Comparison of ENCODE assay signal across 22 cellular contexts in the genomic region with DNA sequence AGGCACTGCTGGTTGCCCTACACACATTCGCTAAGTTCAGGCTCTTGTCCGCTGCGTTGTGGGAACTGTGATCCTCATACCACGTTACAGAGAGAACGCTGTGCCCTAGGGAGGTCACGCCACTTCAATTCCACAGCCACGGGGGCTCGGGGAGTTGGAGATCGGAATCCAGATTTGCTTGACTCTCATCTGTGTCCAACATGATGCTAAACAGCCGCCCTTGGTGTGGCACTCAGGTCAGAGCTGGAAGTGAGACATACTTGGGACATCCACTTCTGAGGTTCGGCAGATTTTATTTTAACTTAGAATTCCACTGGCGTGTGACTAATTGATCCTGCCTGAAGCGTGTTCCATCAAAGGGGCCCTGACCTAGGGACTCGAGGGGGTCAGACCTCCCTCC. TPM values are rescaled to one million over a fixed set of nuclear protein-coding genes. Genes with fewer than 3 reads are reported as not detected.
"Had no signal": no experiment of that assay in that cellular context is flagged by ENCODE, and none has a peak within 500 bp of the region (broad histone marks: within the 10 kb centered on the region; RNA-seq: fewer than 3 reads in every experiment).

No MANE protein-coding gene starts in this region.

- H3K9me3 Mint-ChIP-seq: activated CD4-positive, alpha-beta T cell treated with anti-CD3 and anti-CD28 coated beads, Interleukin-2, amount 10 ng/mL, durations not matched to agents 24 days and 14 days; activated naive CD4-positive, alpha-beta T cell treated with anti-CD3 and anti-CD28 coated beads, Interleukin-2, amount 50 U/mL, for 72 hours had no signal

- H3K27me3 ChIP-seq: colonic mucosa, transverse colon had no signal

- H3K36me3 ChIP-seq: colonic mucosa, esophagus muscularis mucosa, lower lobe of right lung, transverse colon had no signal

- ATAC-seq: activated CD8-positive, alpha-beta T cell treated with anti-CD3 and anti-CD28 coated beads, Interleukin-2, amount 10 ng/mL, durations not matched to agents 7 days and 5 days; activated naive CD4-positive, alpha-beta T cell treated with anti-CD3 and anti-CD28 coated beads, Interleukin-2, amount 50 U/mL, for 72 hours; left colon; lower lobe of right lung had no signal

- DNase-seq: activated CD4-positive, alpha-beta T cell treated with anti-CD3 and anti-CD28 coated beads, Interleukin-2, amount 10 ng/mL, durations not matched to agents 24 days and 14 days; activated CD4-positive, CD25-positive, alpha-beta regulatory T cell; activated CD8-positive, alpha-beta memory T cell treated with anti-CD3 and anti-CD28 coated beads, Interleukin-2, amount 50 U/mL, for 4 hours; activated CD8-positive, alpha-beta T cell treated with anti-CD3 and anti-CD28 coated beads, Interleukin-2, amount 10 ng/mL, durations not matched to agents 7 days and 5 days; activated gamma-delta T cell; activated T-cell treated with anti-CD3 and anti-CD28 coated beads, Interleukin-2, amount 50 U/mL, for 48 hours; amniotic stem cell; caudate nucleus; colonic mucosa; head of caudate nucleus; left colon; lower lobe of right lung; stimulated activated CD4-positive, alpha-beta T cell treated with anti-CD3 and anti-CD28 coated beads, Interleukin-4, amount 100 ng/mL, for 4 hours; stimulated activated CD8-positive, alpha-beta memory T cell treated with anti-CD3 and anti-CD28 coated beads, Interleukin-4, amount 100 ng/mL, for 48 hours; stimulated activated naive CD4-positive, alpha-beta T cell treated with Interleukin-2 at 50 U/mL for 16 hours; substantia nigra; SW 1271; transverse colon had no signal

- H3K27ac ChIP-seq: colonic mucosa, esophagus muscularis mucosa, lower lobe of right lung, transverse colon had no signal

- H3K4me3 ChIP-seq: colonic mucosa, esophagus muscularis mucosa, lower lobe of right lung, transverse colon had no signal

- H3K4me1 Mint-ChIP-seq: activated CD4-positive, alpha-beta T cell treated with anti-CD3 and anti-CD28 coated beads, Interleukin-2, amount 10 ng/mL, durations not matched to agents 24 days and 14 days had no signal

- H3K9me3 ChIP-seq: colonic mucosa, esophagus muscularis mucosa, lower lobe of right lung, transverse colon had no signal

- H3K36me3 Mint-ChIP-seq: activated naive CD4-positive, alpha-beta T cell treated with anti-CD3 and anti-CD28 coated beads, Interleukin-2, amount 50 U/mL, for 72 hours had no signal

- H3K4me1 ChIP-seq: colonic mucosa, lower lobe of right lung had no signal

- H3K4me3 Mint-ChIP-seq: activated CD4-positive, alpha-beta T cell treated with anti-CD3 and anti-CD28 coated beads, Interleukin-2, amount 10 ng/mL, durations not matched to agents 24 days and 14 days; activated CD8-positive, alpha-beta T cell treated with anti-CD3 and anti-CD28 coated beads, Interleukin-2, amount 10 ng/mL, durations not matched to agents 7 days and 5 days had no signal

- H3K27ac Mint-ChIP-seq: activated CD4-positive, alpha-beta T cell treated with anti-CD3 and anti-CD28 coated beads, Interleukin-2, amount 10 ng/mL, durations not matched to agents 24 days and 14 days; activated CD8-positive, alpha-beta T cell treated with anti-CD3 and anti-CD28 coated beads, Interleukin-2, amount 10 ng/mL, durations not matched to agents 7 days and 5 days; activated naive CD4-positive, alpha-beta T cell treated with anti-CD3 and anti-CD28 coated beads, Interleukin-2, amount 50 U/mL, for 72 hours had no signal

RNA-seq across cellular contexts. Expression of gene RIBC2, which starts 41.7 kb away (rescaled TPM):
- total RNA-seq: esophagus muscularis mucosa, transverse colon had no signal

RNA-seq across cellular contexts. Expression of gene SMC1B, which starts 41.8 kb away (rescaled TPM):
- total RNA-seq: frontal cortex, left colon, lower lobe of right lung, transverse colon had no signal

RNA-seq across cellular contexts. Expression of gene FBLN1, which starts 47.5 kb away (rescaled TPM):
- total RNA-seq: activated CD4-positive, alpha-beta T cell treated with anti-CD3 and anti-CD28 coated beads, Interleukin-2, amount 10 ng/mL, durations not matched to agents 24 days and 14 days; activated CD8-positive, alpha-beta T cell treated with anti-CD3 and anti-CD28 coated beads, Interleukin-2, amount 10 ng/mL, durations not matched to agents 7 days and 5 days; T-helper 2 cell treated with Interferon-gamma antibody and Interleukin-4, amounts not matched to agents 100 ng/mL and 5 ng/mL, for 36 hours had no signal
